In genomic region chr3:30454636-30455035, GRCh38 we compare ENCODE assay signal across 16 cellular contexts.
"Had no signal": no experiment of that assay in that cellular context is flagged by ENCODE, and none has a peak within 500 bp of the region (broad histone marks: within the 10 kb centered on the region; RNA-seq: fewer than 3 reads in every experiment).

No MANE protein-coding gene starts in this region.

- H3K27ac ChIP-seq: dorsolateral prefrontal cortex, neutrophil had no signal

- H3K36me3 ChIP-seq: neutrophil, upper lobe of left lung had no signal

- DNase-seq: central memory CD4-positive, alpha-beta T cell; cortex of kidney; dorsolateral prefrontal cortex; effector CD8-positive, alpha-beta T cell; immature natural killer cell; mammary epithelial cell; naive thymus-derived CD8-positive, alpha-beta T cell; posterior cingulate gyrus; stimulated activated CD4-positive, alpha-beta T cell treated with anti-CD3 and anti-CD28 coated beads, Interleukin-2, amount 100 ng/mL, for 48 hours; stimulated activated naive CD4-positive, alpha-beta T cell treated with Interleukin-2 at 50 U/mL for 16 hours; upper lobe of left lung had no signal

- FAIRE-seq: frontal cortex, keratinocyte had no signal

- H3K4me2 ChIP-seq: smooth muscle cell had no signal

- H3K4me3 ChIP-seq: dorsolateral prefrontal cortex, mucosa of descending colon, smooth muscle cell, upper lobe of left lung had no signal

- H3K27me3 ChIP-seq: dorsolateral prefrontal cortex, neutrophil, upper lobe of left lung had no signal

- H3K9me3 ChIP-seq: mucosa of descending colon, neutrophil, upper lobe of left lung had no signal
